1 cellular context compared by ENCODE assay signal in genomic region chr20:50037123-50037522, GRCh38.
TF ChIP-seq lines count a peak whose summit lies in the region.

No MANE protein-coding gene starts in this region.

TF ChIP-seq in HepG2, 621 proteins besides CTCF, POLR2A, EP300 and RAD21 (continued from another document and continues in another):
- TF ChIP-seq JDP2 (CRISPR knock-in tag; IDR thresholded peaks at IDR 0.05; ENCODE audit: borderline replicate concordance) = no peak
- no peak for TF ChIP-seq ZNF550 (CRISPR knock-in tag; IDR thresholded peaks at IDR 0.05; ENCODE audit: borderline replicate concordance)
- TF ChIP-seq ISX (CRISPR knock-in tag; conservative IDR thresholded peaks at IDR 0.05) = no peak
- no peak for TF ChIP-seq POLR2G (IDR thresholded peaks at IDR 0.05; ENCODE audit: low read depth, low read length)
- no peak for TF ChIP-seq KLF13 (CRISPR knock-in tag; IDR thresholded peaks at IDR 0.05)
- no peak for TF ChIP-seq ZHX1 (CRISPR knock-in tag; IDR thresholded peaks at IDR 0.05; ENCODE audit: low read depth)
- no peak for TF ChIP-seq STAG1 (CRISPR knock-in tag; IDR thresholded peaks at IDR 0.05)
- 0 out of 2 replicates have a peak, but pooled peaks have one; percentile 9 for TF ChIP-seq ZMYM3 (CRISPR knock-in tag; IDR thresholded peaks at IDR 0.05)
- no peak for TF ChIP-seq SRSF4 (IDR thresholded peaks at IDR 0.05; ENCODE audit: low read depth, low read length, poor library complexity, severe bottlenecking)
- TF ChIP-seq NFIB (CRISPR knock-in tag; IDR thresholded peaks at IDR 0.05; ENCODE audit: borderline replicate concordance) = no peak
- TF ChIP-seq MYNN (CRISPR knock-in tag; IDR thresholded peaks at IDR 0.05; ENCODE audit: low read depth) = no peak
- TF ChIP-seq ZNF543 (CRISPR knock-in tag; IDR thresholded peaks at IDR 0.05) = no peak
- TF ChIP-seq ZNF790 (CRISPR knock-in tag; IDR thresholded peaks at IDR 0.05; ENCODE audit: borderline replicate concordance) = no peak
- peak; percentile 50; the same call in 1 of the 2 replicates for TF ChIP-seq ZNF891 (CRISPR knock-in tag; IDR thresholded peaks at IDR 0.05)
- TF ChIP-seq CEBPG (CRISPR knock-in tag; IDR thresholded peaks at IDR 0.05) = peak; percentile 47; the same call in 1 of the 2 replicates
- no peak for TF ChIP-seq U2AF1 (optimal IDR thresholded peaks at IDR 0.05; ENCODE audit: low read depth, low read length)
- TF ChIP-seq, protein P1, sequence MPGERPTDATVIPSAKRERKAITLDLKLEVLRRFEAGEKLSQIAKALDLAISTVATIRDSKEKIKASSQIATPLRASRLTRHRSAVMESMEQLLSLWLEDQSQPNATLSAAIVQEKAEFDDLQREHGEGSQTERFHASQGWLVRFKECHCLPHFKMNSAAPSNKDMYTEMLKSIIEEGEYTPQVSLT (CRISPR knock-in tag; IDR thresholded peaks at IDR 0.05; ENCODE audit: borderline replicate concordance, low read depth) = 0 out of 2 replicates have a peak, but pooled peaks have one; percentile 49
- no peak for TF ChIP-seq PTBP1 (IDR thresholded peaks at IDR 0.05; ENCODE audit: low read depth, low read length, poor library complexity, severe bottlenecking)
- peak; percentile 73 for TF ChIP-seq NRL (CRISPR knock-in tag; IDR thresholded peaks at IDR 0.05; ENCODE audit: borderline replicate concordance)
- no peak for TF ChIP-seq ZNF710 (CRISPR knock-in tag; IDR thresholded peaks at IDR 0.05; ENCODE audit: borderline replicate concordance)
- no peak for TF ChIP-seq MLX (CRISPR knock-in tag; IDR thresholded peaks at IDR 0.05)
- no peak for TF ChIP-seq MAFG (CRISPR knock-in tag; IDR thresholded peaks at IDR 0.05)
- no peak for TF ChIP-seq ZNF382 (CRISPR knock-in tag; IDR thresholded peaks at IDR 0.05; ENCODE audit: borderline replicate concordance)
- TF ChIP-seq ZNF280B (CRISPR knock-in tag; IDR thresholded peaks at IDR 0.05; ENCODE audit: borderline replicate concordance) = peak; percentile 56
- no peak for TF ChIP-seq HHEX (CRISPR knock-in tag; IDR thresholded peaks at IDR 0.05)
- no peak for TF ChIP-seq NR2F2 (IDR thresholded peaks at IDR 0.05; ENCODE audit: borderline replicate concordance, low read depth)
- TF ChIP-seq TOE1 (CRISPR knock-in tag; IDR thresholded peaks at IDR 0.05) = no peak
- no peak for TF ChIP-seq SP1 (IDR thresholded peaks at IDR 0.05)
- no peak for TF ChIP-seq SP1 (CRISPR knock-in tag; IDR thresholded peaks at IDR 0.05)
- no peak for TF ChIP-seq U2AF2 (IDR thresholded peaks at IDR 0.05; ENCODE audit: low read depth, low read length)
- no peak for TF ChIP-seq ZNF883 (CRISPR knock-in tag; IDR thresholded peaks at IDR 0.05; ENCODE audit: not compliant biosample characterization)
- no peak for TF ChIP-seq SATB2 (CRISPR knock-in tag; IDR thresholded peaks at IDR 0.05)
- no peak for TF ChIP-seq ZNF598 (CRISPR knock-in tag; IDR thresholded peaks at IDR 0.05; ENCODE audit: borderline replicate concordance)
- no peak for TF ChIP-seq ZNF619 (CRISPR knock-in tag; IDR thresholded peaks at IDR 0.05)
- no peak for TF ChIP-seq KLF9 (CRISPR knock-in tag; IDR thresholded peaks at IDR 0.05; ENCODE audit: low read depth)
- TF ChIP-seq, protein P2, sequence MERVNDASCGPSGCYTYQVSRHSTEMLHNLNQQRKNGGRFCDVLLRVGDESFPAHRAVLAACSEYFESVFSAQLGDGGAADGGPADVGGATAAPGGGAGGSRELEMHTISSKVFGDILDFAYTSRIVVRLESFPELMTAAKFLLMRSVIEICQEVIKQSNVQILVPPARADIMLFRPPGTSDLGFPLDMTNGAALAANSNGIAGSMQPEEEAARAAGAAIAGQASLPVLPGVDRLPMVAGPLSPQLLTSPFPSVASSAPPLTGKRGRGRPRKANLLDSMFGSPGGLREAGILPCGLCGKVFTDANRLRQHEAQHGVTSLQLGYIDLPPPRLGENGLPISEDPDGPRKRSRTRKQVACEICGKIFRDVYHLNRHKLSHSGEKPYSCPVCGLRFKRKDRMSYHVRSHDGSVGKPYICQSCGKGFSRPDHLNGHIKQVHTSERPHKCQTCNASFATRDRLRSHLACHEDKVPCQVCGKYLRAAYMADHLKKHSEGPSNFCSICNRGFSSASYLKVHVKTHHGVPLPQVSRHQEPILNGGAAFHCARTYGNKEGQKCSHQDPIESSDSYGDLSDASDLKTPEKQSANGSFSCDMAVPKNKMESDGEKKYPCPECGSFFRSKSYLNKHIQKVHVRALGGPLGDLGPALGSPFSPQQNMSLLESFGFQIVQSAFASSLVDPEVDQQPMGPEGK (CRISPR knock-in tag; IDR thresholded peaks at IDR 0.05) = no peak
- TF ChIP-seq SKIL (CRISPR knock-in tag; IDR thresholded peaks at IDR 0.05; ENCODE audit: borderline replicate concordance) = no peak
- TF ChIP-seq, protein P3, sequence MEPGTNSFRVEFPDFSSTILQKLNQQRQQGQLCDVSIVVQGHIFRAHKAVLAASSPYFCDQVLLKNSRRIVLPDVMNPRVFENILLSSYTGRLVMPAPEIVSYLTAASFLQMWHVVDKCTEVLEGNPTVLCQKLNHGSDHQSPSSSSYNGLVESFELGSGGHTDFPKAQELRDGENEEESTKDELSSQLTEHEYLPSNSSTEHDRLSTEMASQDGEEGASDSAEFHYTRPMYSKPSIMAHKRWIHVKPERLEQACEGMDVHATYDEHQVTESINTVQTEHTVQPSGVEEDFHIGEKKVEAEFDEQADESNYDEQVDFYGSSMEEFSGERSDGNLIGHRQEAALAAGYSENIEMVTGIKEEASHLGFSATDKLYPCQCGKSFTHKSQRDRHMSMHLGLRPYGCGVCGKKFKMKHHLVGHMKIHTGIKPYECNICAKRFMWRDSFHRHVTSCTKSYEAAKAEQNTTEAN (CRISPR knock-in tag; conservative IDR thresholded peaks at IDR 0.05) = no peak
- TF ChIP-seq, protein P4, sequence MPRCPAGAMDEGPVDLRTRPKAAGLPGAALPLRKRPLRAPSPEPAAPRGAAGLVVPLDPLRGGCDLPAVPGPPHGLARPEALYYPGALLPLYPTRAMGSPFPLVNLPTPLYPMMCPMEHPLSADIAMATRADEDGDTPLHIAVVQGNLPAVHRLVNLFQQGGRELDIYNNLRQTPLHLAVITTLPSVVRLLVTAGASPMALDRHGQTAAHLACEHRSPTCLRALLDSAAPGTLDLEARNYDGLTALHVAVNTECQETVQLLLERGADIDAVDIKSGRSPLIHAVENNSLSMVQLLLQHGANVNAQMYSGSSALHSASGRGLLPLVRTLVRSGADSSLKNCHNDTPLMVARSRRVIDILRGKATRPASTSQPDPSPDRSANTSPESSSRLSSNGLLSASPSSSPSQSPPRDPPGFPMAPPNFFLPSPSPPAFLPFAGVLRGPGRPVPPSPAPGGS (CRISPR knock-in tag; IDR thresholded peaks at IDR 0.05) = no peak
- TF ChIP-seq AGO2 (optimal IDR thresholded peaks at IDR 0.05; ENCODE audit: low read depth, low read length) = no peak
- TF ChIP-seq PHF21A (CRISPR knock-in tag; IDR thresholded peaks at IDR 0.05) = no peak
- no peak for TF ChIP-seq ZC3H13 (CRISPR knock-in tag; IDR thresholded peaks at IDR 0.05)
- TF ChIP-seq NBN (conservative IDR thresholded peaks at IDR 0.05) = no peak
- no peak for TF ChIP-seq TERF1 (CRISPR knock-in tag; IDR thresholded peaks at IDR 0.05)
- no peak for TF ChIP-seq ZNF841 (CRISPR knock-in tag; IDR thresholded peaks at IDR 0.05; ENCODE audit: borderline replicate concordance)
- TF ChIP-seq TOPORS (CRISPR knock-in tag; IDR thresholded peaks at IDR 0.05) = no peak
- no peak for TF ChIP-seq ZNF780A (CRISPR knock-in tag; IDR thresholded peaks at IDR 0.05)
- no peak for TF ChIP-seq SIX4 (CRISPR knock-in tag; IDR thresholded peaks at IDR 0.05)
